ENCODE assay signal across 9 cellular contexts in genomic region chr1:63112155-63112914, GRCh38.
DNase-seq lines count a peak whose midpoint lies in the region; ATAC-seq and TF ChIP-seq lines count a peak whose summit lies in the region.
"Had no signal": no experiment of that assay in that cellular context is flagged by ENCODE, and none has a peak within 500 bp of the region (broad histone marks: within the 10 kb centered on the region; RNA-seq: fewer than 3 reads in every experiment).

No MANE protein-coding gene starts in this region.

- no peak for TF ChIP-seq CTCF in thyroid gland (IDR thresholded peaks at IDR 0.05)

- no peaks in the 10 kb centered on the region for H3K9me3 Mint-ChIP-seq in immature natural killer cell

- H3K36me3 Mint-ChIP-seq in immature natural killer cell = no peaks in the 10 kb centered on the region

- H3K4me3 Mint-ChIP-seq in immature natural killer cell = no peak overlapping the region

- TF ChIP-seq POLR2A in thyroid gland (IDR thresholded peaks at IDR 0.05) = no peak

- intact Hi-C loops in thyroid gland (cut with DNase I) = no loop called here

- H3K4me1 ChIP-seq in adipocyte (ENCODE audit: control insufficient read depth, insufficient read depth, low read length) (peaks cover 8% of the 10 kb centered on the region), thyroid gland (no peaks in the 10 kb centered on the region)

- H3K9me3 ChIP-seq in adipocyte (ENCODE audit: control insufficient read depth, low read length) (no peaks in the 10 kb centered on the region), thyroid gland (no peaks in the 10 kb centered on the region)

- no peaks in the 10 kb centered on the region for H3K27me3 ChIP-seq in adipocyte (replicated peaks; ENCODE audit: control insufficient read depth, insufficient read depth, low read length)
- no peaks in the 10 kb centered on the region for H3K27me3 ChIP-seq in thyroid gland

- H3K4me1 Mint-ChIP-seq in immature natural killer cell = no peaks in the 10 kb centered on the region

- ATAC-seq in GM18520 (IDR thresholded peaks at IDR 0.05; ENCODE audit: unreplicated experiment) (peak; percentile 41), HG03342 (IDR thresholded peaks at IDR 0.05; ENCODE audit: unreplicated experiment) (peak; percentile 62)

- DNase-seq in adipocyte (ENCODE audit: low read depth) (peak; percentile 73), middle frontal gyrus (ENCODE audit: extremely low spot score, low spot score) (peak; percentile 30), thyroid gland (no peak), medulla oblongata (ENCODE audit: extremely low spot score) (no peak), immature natural killer cell (no peak)
- DNase-seq: NCI-H2029, WERI-Rb-1 had no signal

- no peak overlapping the region for H3K27ac ChIP-seq in thyroid gland
- H3K27ac ChIP-seq: WERI-Rb-1 had no signal

- H3K36me3 ChIP-seq in adipocyte (ENCODE audit: control insufficient read depth, insufficient read depth, low read length, severe bottlenecking) = no peaks in the 10 kb centered on the region
- H3K36me3 ChIP-seq in thyroid gland = no peaks in the 10 kb centered on the region
- H3K36me3 ChIP-seq: WERI-Rb-1 had no signal

- H3K27ac Mint-ChIP-seq in immature natural killer cell = no peak overlapping the region

- H3K4me3 ChIP-seq in adipocyte (ENCODE audit: low read length) = no peak overlapping the region
- no peak overlapping the region for H3K4me3 ChIP-seq in thyroid gland (replicated peaks in 1 of 3)

- 80 to 81% methylated on average over 4 of the region's 4 CpGs for WGBS in thyroid gland, 2 donors

- H3K9ac ChIP-seq in adipocyte (ENCODE audit: low read length) = no peak overlapping the region

- H3K27me3 Mint-ChIP-seq in immature natural killer cell (ENCODE audit: low read depth in 3 of 3) = peaks cover 0 to 7% (median 0%) of the 10 kb centered on the region in 3 donors

Comparison
In these comparisons a context has a peak if more than half of its experiments do, and no peak if none do; other contexts are left out.
1. DNase-seq: peak in adipocyte (single experiment) and middle frontal gyrus (single experiment); none in thyroid gland (0 of 2), medulla oblongata (single experiment) and immature natural killer cell (0 of 3).